18 cellular contexts compared by ENCODE assay signal in the genomic region with DNA sequence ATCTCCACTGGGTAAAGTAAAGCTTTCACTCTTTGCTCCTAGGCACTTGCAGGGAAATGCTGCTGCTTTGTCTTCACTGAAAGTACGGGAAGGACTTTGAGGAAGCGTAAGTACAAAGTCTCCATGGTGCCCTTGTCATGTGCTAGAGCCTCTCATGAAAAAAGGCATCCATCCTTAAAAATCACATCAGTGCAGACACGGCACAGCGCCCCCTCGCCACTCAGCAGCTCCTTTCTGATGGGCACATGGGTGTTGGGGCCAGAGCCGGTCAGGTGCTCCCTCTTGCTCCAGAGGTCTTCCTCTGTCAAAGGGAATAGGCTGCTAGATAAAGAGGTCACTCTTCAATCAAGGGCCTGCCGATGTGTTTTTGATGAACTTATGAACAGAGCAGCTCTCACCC.
DNase-seq lines count a peak whose midpoint lies in the region; TF ChIP-seq lines count a peak whose summit lies in the region.
"Had no signal": no experiment of that assay in that cellular context is flagged by ENCODE, and none has a peak within 500 bp of the region (broad histone marks: within the 10 kb centered on the region; RNA-seq: fewer than 3 reads in every experiment).

No MANE protein-coding gene starts in this region.

- H3K9me3 Mint-ChIP-seq in glutamatergic neuron (ENCODE audit: unreplicated experiment) (peaks cover 7% of the 10 kb centered on the region), progenitor cell of endocrine pancreas (ENCODE audit: low read depth) (no peaks in the 10 kb centered on the region)
- H3K9me3 Mint-ChIP-seq: neural crest cell had no signal

- H3K4me1 Mint-ChIP-seq in glutamatergic neuron (ENCODE audit: low read depth, unreplicated experiment) (peaks cover 29% of the 10 kb centered on the region), progenitor cell of endocrine pancreas (ENCODE audit: low read depth) (peaks cover 31% of the 10 kb centered on the region)

- peaks cover 3% of the 10 kb centered on the region for H3K27me3 Mint-ChIP-seq in glutamatergic neuron (ENCODE audit: unreplicated experiment)
- peaks cover 3% of the 10 kb centered on the region for H3K27me3 Mint-ChIP-seq in progenitor cell of endocrine pancreas

- H3K36me3 Mint-ChIP-seq in glutamatergic neuron (ENCODE audit: unreplicated experiment) (no peaks in the 10 kb centered on the region), progenitor cell of endocrine pancreas (ENCODE audit: insufficient read depth) (no peaks in the 10 kb centered on the region)

- H3K4me3 ChIP-seq in H7 (ENCODE audit: insufficient read depth, low read depth, low read length), result no peak overlapping the region
- H3K4me3 ChIP-seq: right atrium auricular region, SJSA1 had no signal

- no peaks in the 10 kb centered on the region for H3K36me3 ChIP-seq in H7 (replicated peaks; ENCODE audit: control insufficient read depth, insufficient read depth, low read length)
- H3K36me3 ChIP-seq: right atrium auricular region, SJSA1 had no signal

- in situ Hi-C loops in SK-MEL-5 (cut with HindIII; ENCODE audit: low pct_unique_long_range_greater_than_20kb, low sequenced_read_pairs), result no loop called here

- H3K27me3 ChIP-seq in H7 (ENCODE audit: control insufficient read depth, insufficient read depth, low read length), result no peaks in the 10 kb centered on the region
- H3K27me3 ChIP-seq: right atrium auricular region, SJSA1 had no signal

- peak; percentile 70 for DNase-seq in H7
- peak; percentile 51 for DNase-seq in SK-MEL-5 (ENCODE audit: low read depth, low spot score)
- DNase-seq in glutamatergic neuron, result no peak
- DNase-seq in progenitor cell of endocrine pancreas (ENCODE audit: low spot score, unreplicated experiment), result no peak
- DNase-seq in NCI-H748 treated with DMSO at 0.1 percent for 48 hours (lab: John Stamatoyannopoulos, UW), result no peak
- DNase-seq in NCI-H1105 (lab: John Stamatoyannopoulos, UW), result no peak
- DNase-seq in activated effector memory CD4-positive, alpha-beta T cell treated with Interleukin-2 at 50 U/mL for 16 hours, result no peak
- DNase-seq in cerebellar cortex (ENCODE audit: low spot score), result no peak
- DNase-seq: activated CD4-positive, alpha-beta T cell treated with anti-CD3 and anti-CD28 coated beads for 48 hours; activated naive CD4-positive, alpha-beta T cell treated with anti-CD3 and anti-CD28 coated beads, Interleukin-2, amount 50 U/mL, for 16 hours; COR-L47; cortex of kidney; EL; NCI-H2081; NCI-H510A treated with DMSO at 0.1 percent for 48 hours had no signal

- H3K27ac Mint-ChIP-seq in glutamatergic neuron (ENCODE audit: unreplicated experiment), result peak overlapping the region; percentile 6
- peak overlapping the region; percentile 46 for H3K27ac Mint-ChIP-seq in progenitor cell of endocrine pancreas

- TF ChIP-seq CTCF in glutamatergic neuron (IDR thresholded peaks at IDR 0.05; ENCODE audit: partially characterized antibody, unreplicated experiment) (no peak), progenitor cell of endocrine pancreas (IDR thresholded peaks at IDR 0.05; ENCODE audit: unreplicated experiment) (peak; percentile 18)

- H3K4me3 Mint-ChIP-seq in glutamatergic neuron (ENCODE audit: unreplicated experiment), result no peak overlapping the region
- no peak overlapping the region for H3K4me3 Mint-ChIP-seq in progenitor cell of endocrine pancreas (ENCODE audit: low read depth)
- H3K4me3 Mint-ChIP-seq: neural crest cell had no signal

Comparison
In these comparisons a context has a peak if more than half of its experiments do, and no peak if none do; other contexts are left out.
1. DNase-seq: peak in H7 (single experiment) and SK-MEL-5 (single experiment); none in glutamatergic neuron (single experiment), progenitor cell of endocrine pancreas (single experiment), NCI-H748 treated with DMSO at 0.1 percent for 48 hours (single experiment), NCI-H1105 (single experiment), activated effector memory CD4-positive, alpha-beta T cell treated with Interleukin-2 at 50 U/mL for 16 hours (single experiment) and cerebellar cortex (single experiment).